ENCODE assay signal across 1 cellular context in genomic region chr5:150517272-150518152, GRCh38.
TF ChIP-seq lines count a peak whose summit lies in the region.

No MANE protein-coding gene starts in this region.

TF ChIP-seq in HEK293, 187 proteins besides CTCF, POLR2A, EP300 and RAD21 (continued from another document):
- TF ChIP-seq ZSCAN4 (tag by site-specific recombination; IDR thresholded peaks at IDR 0.05) (no peak), ZNF335 (tag by site-specific recombination; conservative IDR thresholded peaks at IDR 0.05) (no peak), BCL11A (tag by site-specific recombination; IDR thresholded peaks at IDR 0.05; ENCODE audit: low read depth) (no peak), ZNF26 (tag by site-specific recombination; IDR thresholded peaks at IDR 0.05) (no peak), ZSCAN18 (tag by site-specific recombination; IDR thresholded peaks at IDR 0.05) (no peak), ZNF350 (tag by site-specific recombination; IDR thresholded peaks at IDR 0.05) (no peak), IKZF3 (tag by site-specific recombination; IDR thresholded peaks at IDR 0.05) (no peak), ZNF19 (tag by site-specific recombination; IDR thresholded peaks at IDR 0.05; ENCODE audit: low read depth) (no peak)
- TF ChIP-seq, protein P1, sequence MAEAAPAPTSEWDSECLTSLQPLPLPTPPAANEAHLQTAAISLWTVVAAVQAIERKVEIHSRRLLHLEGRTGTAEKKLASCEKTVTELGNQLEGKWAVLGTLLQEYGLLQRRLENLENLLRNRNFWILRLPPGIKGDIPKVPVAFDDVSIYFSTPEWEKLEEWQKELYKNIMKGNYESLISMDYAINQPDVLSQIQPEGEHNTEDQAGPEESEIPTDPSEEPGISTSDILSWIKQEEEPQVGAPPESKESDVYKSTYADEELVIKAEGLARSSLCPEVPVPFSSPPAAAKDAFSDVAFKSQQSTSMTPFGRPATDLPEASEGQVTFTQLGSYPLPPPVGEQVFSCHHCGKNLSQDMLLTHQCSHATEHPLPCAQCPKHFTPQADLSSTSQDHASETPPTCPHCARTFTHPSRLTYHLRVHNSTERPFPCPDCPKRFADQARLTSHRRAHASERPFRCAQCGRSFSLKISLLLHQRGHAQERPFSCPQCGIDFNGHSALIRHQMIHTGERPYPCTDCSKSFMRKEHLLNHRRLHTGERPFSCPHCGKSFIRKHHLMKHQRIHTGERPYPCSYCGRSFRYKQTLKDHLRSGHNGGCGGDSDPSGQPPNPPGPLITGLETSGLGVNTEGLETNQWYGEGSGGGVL (tag by site-specific recombination; IDR thresholded peaks at IDR 0.05) = no peak
- TF ChIP-seq, protein P2, sequence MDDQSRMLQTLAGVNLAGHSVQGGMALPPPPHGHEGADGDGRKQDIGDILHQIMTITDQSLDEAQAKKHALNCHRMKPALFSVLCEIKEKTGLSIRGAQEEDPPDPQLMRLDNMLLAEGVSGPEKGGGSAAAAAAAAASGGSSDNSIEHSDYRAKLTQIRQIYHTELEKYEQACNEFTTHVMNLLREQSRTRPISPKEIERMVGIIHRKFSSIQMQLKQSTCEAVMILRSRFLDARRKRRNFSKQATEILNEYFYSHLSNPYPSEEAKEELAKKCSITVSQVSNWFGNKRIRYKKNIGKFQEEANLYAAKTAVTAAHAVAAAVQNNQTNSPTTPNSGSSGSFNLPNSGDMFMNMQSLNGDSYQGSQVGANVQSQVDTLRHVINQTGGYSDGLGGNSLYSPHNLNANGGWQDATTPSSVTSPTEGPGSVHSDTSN (CRISPR knock-in tag; IDR thresholded peaks at IDR 0.05) = no peak
- TF ChIP-seq, protein P3, sequence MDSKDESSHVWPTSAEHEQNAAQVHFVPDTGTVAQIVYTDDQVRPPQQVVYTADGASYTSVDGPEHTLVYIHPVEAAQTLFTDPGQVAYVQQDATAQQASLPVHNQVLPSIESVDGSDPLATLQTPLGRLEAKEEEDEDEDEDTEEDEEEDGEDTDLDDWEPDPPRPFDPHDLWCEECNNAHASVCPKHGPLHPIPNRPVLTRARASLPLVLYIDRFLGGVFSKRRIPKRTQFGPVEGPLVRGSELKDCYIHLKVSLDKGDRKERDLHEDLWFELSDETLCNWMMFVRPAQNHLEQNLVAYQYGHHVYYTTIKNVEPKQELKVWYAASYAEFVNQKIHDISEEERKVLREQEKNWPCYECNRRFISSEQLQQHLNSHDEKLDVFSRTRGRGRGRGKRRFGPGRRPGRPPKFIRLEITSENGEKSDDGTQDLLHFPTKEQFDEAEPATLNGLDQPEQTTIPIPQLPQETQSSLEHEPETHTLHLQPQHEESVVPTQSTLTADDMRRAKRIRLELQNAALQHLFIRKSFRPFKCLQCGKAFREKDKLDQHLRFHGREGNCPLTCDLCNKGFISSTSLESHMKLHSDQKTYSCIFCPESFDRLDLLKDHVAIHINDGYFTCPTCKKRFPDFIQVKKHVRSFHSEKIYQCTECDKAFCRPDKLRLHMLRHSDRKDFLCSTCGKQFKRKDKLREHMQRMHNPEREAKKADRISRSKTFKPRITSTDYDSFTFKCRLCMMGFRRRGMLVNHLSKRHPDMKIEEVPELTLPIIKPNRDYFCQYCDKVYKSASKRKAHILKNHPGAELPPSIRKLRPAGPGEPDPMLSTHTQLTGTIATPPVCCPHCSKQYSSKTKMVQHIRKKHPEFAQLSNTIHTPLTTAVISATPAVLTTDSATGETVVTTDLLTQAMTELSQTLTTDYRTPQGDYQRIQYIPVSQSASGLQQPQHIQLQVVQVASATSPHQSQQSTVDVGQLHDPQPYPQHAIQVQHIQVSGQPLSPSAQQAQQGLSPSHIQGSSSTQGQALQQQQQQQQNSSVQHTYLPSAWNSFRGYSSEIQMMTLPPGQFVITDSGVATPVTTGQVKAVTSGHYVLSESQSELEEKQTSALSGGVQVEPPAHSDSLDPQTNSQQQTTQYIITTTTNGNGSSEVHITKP (tag by site-specific recombination; IDR thresholded peaks at IDR 0.05) = peak; percentile 56
- TF ChIP-seq, protein P4, sequence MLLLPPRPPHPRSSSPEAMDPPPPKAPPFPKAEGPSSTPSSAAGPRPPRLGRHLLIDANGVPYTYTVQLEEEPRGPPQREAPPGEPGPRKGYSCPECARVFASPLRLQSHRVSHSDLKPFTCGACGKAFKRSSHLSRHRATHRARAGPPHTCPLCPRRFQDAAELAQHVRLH (tag by site-specific recombination; IDR thresholded peaks at IDR 0.05) = no peak
